In genomic region chr7:141207661-141208060, GRCh38 we compare ENCODE assay signal across 9 cellular contexts.
"Had no signal": no experiment of that assay in that cellular context is flagged by ENCODE, and none has a peak within 500 bp of the region (broad histone marks: within the 10 kb centered on the region; RNA-seq: fewer than 3 reads in every experiment).

No MANE protein-coding gene starts in this region.

- H3K9me3 Mint-ChIP-seq: IgD-negative memory B cell had no signal

- H3K4me2 ChIP-seq: KMS-11 had no signal

- FAIRE-seq: HepG2, HTR-8/SVneo had no signal

- H3K4me3 Mint-ChIP-seq: IgD-negative memory B cell had no signal

- H3K9ac ChIP-seq: KMS-11 had no signal

- H3K27ac Mint-ChIP-seq: IgD-negative memory B cell had no signal

- DNase-seq: IMR-90, KBM-7, KG1 had no signal

- H3K27ac ChIP-seq: HL-60, KMS-11 had no signal

- ATAC-seq: HepG2, K562 had no signal

- H3K36me3 Mint-ChIP-seq: IgD-negative memory B cell had no signal

- H3K4me1 Mint-ChIP-seq: IgD-negative memory B cell had no signal

- H3K4me3 ChIP-seq: K562 had no signal
